ENCODE assay signal across 19 cellular contexts in the genomic region with DNA sequence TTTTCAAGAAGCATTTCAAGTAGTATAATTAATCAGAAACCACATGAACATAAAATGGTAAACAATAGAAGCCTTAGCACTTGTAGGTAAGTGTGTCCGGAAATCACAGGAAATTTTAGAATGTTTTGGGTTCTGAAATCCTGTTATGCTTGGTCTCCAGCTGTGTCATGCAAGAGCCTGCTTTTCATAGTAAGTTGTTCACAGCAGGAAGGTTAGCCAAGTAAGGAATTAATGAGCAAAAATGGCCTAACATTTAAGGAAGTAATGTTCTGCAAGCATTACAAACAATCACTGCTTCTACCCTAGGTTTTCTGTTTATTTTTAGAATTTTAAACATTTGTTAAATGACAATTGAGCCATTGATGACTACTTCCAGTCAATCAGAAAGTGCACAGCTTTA.
"Had no signal": no experiment of that assay in that cellular context is flagged by ENCODE, and none has a peak within 500 bp of the region (broad histone marks: within the 10 kb centered on the region; RNA-seq: fewer than 3 reads in every experiment).

No MANE protein-coding gene starts in this region.

- H3K4me3 Mint-ChIP-seq: activated naive CD4-positive, alpha-beta T cell treated with anti-CD3 and anti-CD28 coated beads, Interleukin-2, amount 10 ng/mL, durations not matched to agents 7 days and 5 days; neural crest cell; stimulated activated naive CD8-positive, alpha-beta T cell treated with anti-CD3 and anti-CD28 coated beads, Interleukin-15, amount 100 ng/mL, for 72 hours; type B pancreatic cell had no signal

- H3K27me3 Mint-ChIP-seq: activated naive CD4-positive, alpha-beta T cell treated with anti-CD3 and anti-CD28 coated beads, Interleukin-2, amount 10 ng/mL, durations not matched to agents 7 days and 5 days; stimulated activated naive CD8-positive, alpha-beta T cell treated with anti-CD3 and anti-CD28 coated beads, Interleukin-15, amount 100 ng/mL, for 72 hours had no signal

- H3K27me3 ChIP-seq: ascending aorta, breast epithelium, foreskin keratinocyte, ovary, spleen had no signal

- H3K36me3 Mint-ChIP-seq: activated naive CD4-positive, alpha-beta T cell treated with anti-CD3 and anti-CD28 coated beads, Interleukin-2, amount 10 ng/mL, durations not matched to agents 7 days and 5 days; type B pancreatic cell had no signal

- DNase-seq: activated CD4-positive, alpha-beta T cell treated with anti-CD3 and anti-CD28 coated beads for 1 hour; activated CD4-positive, alpha-beta T cell treated with anti-CD3 and anti-CD28 coated beads, Interleukin-2, amount 50 U/mL, for 48 hours; activated naive CD4-positive, alpha-beta T cell treated with anti-CD3 and anti-CD28 coated beads, Interleukin-2, amount 10 ng/mL, durations not matched to agents 7 days and 5 days; activated T-cell treated with anti-CD3 and anti-CD28 coated beads, Interleukin-2, amount 50 U/mL, for 1 hour; cerebellar nuclear complex; effector CD8-positive, alpha-beta T cell; foreskin keratinocyte; head of caudate nucleus; ovary; spleen; stimulated activated naive CD8-positive, alpha-beta T cell treated with anti-CD3 and anti-CD28 coated beads, Interleukin-15, amount 100 ng/mL, for 72 hours had no signal

- H3K9me3 ChIP-seq: ascending aorta, breast epithelium, ovary, spleen had no signal

- H3K27ac Mint-ChIP-seq: activated naive CD4-positive, alpha-beta T cell treated with anti-CD3 and anti-CD28 coated beads, Interleukin-2, amount 10 ng/mL, durations not matched to agents 7 days and 5 days; activated T-helper 2 cell treated with anti-CD3 and anti-CD28 coated beads, Interferon-gamma antibody, Interleukin-2, Interleukin-4, amounts not matched to agents 10 μg/mL and 5 μg/mL and 100 μg/mL, durations not matched to agents 14 hours and 24 hours and 36 hours; stimulated activated naive CD8-positive, alpha-beta T cell treated with anti-CD3 and anti-CD28 coated beads, Interleukin-15, amount 100 ng/mL, for 72 hours; type B pancreatic cell had no signal

- H3K4me1 ChIP-seq: ascending aorta, breast epithelium, foreskin keratinocyte, spleen had no signal

- H3K27ac ChIP-seq: ascending aorta, breast epithelium, foreskin keratinocyte, ovary, spleen had no signal

- FAIRE-seq: keratinocyte had no signal

- H3K4me1 Mint-ChIP-seq: activated naive CD4-positive, alpha-beta T cell treated with anti-CD3 and anti-CD28 coated beads, Interleukin-2, amount 10 ng/mL, durations not matched to agents 7 days and 5 days; neural crest cell; stimulated activated naive CD8-positive, alpha-beta T cell treated with anti-CD3 and anti-CD28 coated beads, Interleukin-15, amount 100 ng/mL, for 72 hours had no signal

- H3K4me3 ChIP-seq: ascending aorta, breast epithelium, ovary, spleen had no signal

- H3K36me3 ChIP-seq: ascending aorta, breast epithelium, ovary, spleen had no signal

- H3K9me3 Mint-ChIP-seq: activated naive CD4-positive, alpha-beta T cell treated with anti-CD3 and anti-CD28 coated beads, Interleukin-2, amount 10 ng/mL, durations not matched to agents 7 days and 5 days; activated T-helper 2 cell treated with anti-CD3 and anti-CD28 coated beads, Interferon-gamma antibody, Interleukin-2, Interleukin-4, amounts not matched to agents 10 μg/mL and 5 μg/mL and 100 μg/mL, durations not matched to agents 14 hours and 24 hours and 36 hours had no signal

- ATAC-seq: foreskin keratinocyte; left lobe of liver; sciatic nerve; stimulated activated naive CD8-positive, alpha-beta T cell treated with anti-CD3 and anti-CD28 coated beads, Interleukin-15, amount 100 ng/mL, for 72 hours had no signal
